Comparison of ENCODE assay signal across 8 cellular contexts in the genomic region with DNA sequence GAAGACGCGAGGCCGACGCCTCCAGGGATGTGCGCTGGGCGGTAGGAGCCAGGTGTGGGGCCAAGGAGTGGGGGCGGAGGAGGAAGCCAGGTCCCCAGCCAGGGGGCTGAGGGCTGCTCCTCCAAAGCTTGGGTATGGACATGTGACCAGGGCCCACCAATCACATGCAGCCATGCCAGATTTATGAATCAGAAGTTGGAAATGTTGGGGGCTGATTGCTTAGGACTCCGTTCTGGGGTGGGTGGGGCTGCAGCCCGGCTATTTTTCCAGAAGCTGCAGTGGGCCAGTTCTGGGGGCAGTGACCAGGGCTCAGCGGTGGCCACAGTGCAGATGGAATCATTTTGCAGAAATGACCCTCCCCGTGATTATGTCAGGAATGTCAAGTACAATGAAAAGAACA.
A peak's percentile ranks its signal among the peaks of the same experiment; 100 is the strongest.
DNase-seq lines count a peak whose midpoint lies in the region; ATAC-seq, FAIRE-seq and TF ChIP-seq lines count a peak whose summit lies in the region.

No MANE protein-coding gene starts in this region.

- H3K4me1 ChIP-seq in gastroesophageal sphincter (peaks cover 0 to 54% (median 28%) of the 10 kb centered on the region in 3 donors), spleen (peaks cover 13 to 68% (median 42%) of the 10 kb centered on the region in 6 donors)

- H3K36me3 ChIP-seq in gastroesophageal sphincter (no peaks in the 10 kb centered on the region), spleen (no peaks in the 10 kb centered on the region)

- TF ChIP-seq POLR2A in gastroesophageal sphincter (IDR thresholded peaks at IDR 0.05) = no peak
- TF ChIP-seq POLR2A in spleen (IDR thresholded peaks at IDR 0.05) = no peak

- TF ChIP-seq CTCF in gastroesophageal sphincter (IDR thresholded peaks at IDR 0.05) (no peak), spleen (IDR thresholded peaks at IDR 0.05 in 8 of 11, conservative IDR thresholded peaks at IDR 0.05 in 3 of 11) (no peak)

- DNase-seq in GM19238 (ENCODE audit: insufficient read length, low spot score) (peak; percentile 41), RCC 7860 (ENCODE audit: low spot score) (peak; percentile 50), spleen (no peak), SKM-1 treated with dmso at 0.1 percent for 144 hours (lab: John Stamatoyannopoulos, UW; ENCODE audit: unreplicated experiment) (no peak), NCI-H446 (lab: John Stamatoyannopoulos, UW) (no peak)
- no peak for DNase-seq in activated naive CD4-positive, alpha-beta T cell (lab: John Stamatoyannopoulos, UW)

- H3K9me3 ChIP-seq in gastroesophageal sphincter (no peaks in the 10 kb centered on the region), spleen (no peaks in the 10 kb centered on the region)

- intact Hi-C loops in spleen (cut with DNase I; ENCODE audit: low total_unique reads) = no loop called here

- no peak overlapping the region for H3K4me3 ChIP-seq in gastroesophageal sphincter
- peak overlapping the region in 1 of 8 donors; percentile 33 for H3K4me3 ChIP-seq in spleen

- 39 to 46% methylated on average over 3 to 4 of the region's 11 CpGs for WGBS in gastroesophageal sphincter (ENCODE audit: low coverage in 1 of 2), 2 donors
- WGBS in spleen, 5 donors = 68 to 85% (median 78%) methylated on average over 11 of the region's 11 CpGs

- peak; percentile 71 for ATAC-seq in gastroesophageal sphincter
- ATAC-seq in HG03108 (IDR thresholded peaks at IDR 0.05; ENCODE audit: unreplicated experiment) = no peak

- H3K27me3 ChIP-seq in gastroesophageal sphincter (no peaks in the 10 kb centered on the region), spleen (replicated peaks in 1 of 7) (peaks cover 0 to 29% (median 0%) of the 10 kb centered on the region in 7 donors)

- no peak for TF ChIP-seq EP300 in gastroesophageal sphincter (IDR thresholded peaks at IDR 0.05)

- FAIRE-seq in RCC 7860 (lab: Jason Lieb, UNC) = no peak

- H3K27ac ChIP-seq in gastroesophageal sphincter = peak overlapping the region in 3 of 4 donors; percentile 68 to 76 (median 75)
- H3K27ac ChIP-seq in spleen = peak overlapping the region in 6 of 8 donors; percentile 64 to 95 (median 82)

Comparison
In these comparisons a context has a peak if more than half of its experiments do, and no peak if none do; other contexts are left out.
1. DNase-seq: peak in GM19238 (single experiment) and RCC 7860 (single experiment); none in spleen (single experiment), SKM-1 treated with dmso at 0.1 percent for 144 hours (single experiment), NCI-H446 (0 of 2) and activated naive CD4-positive, alpha-beta T cell (0 of 4).